17 cellular contexts compared by ENCODE assay signal in the genomic region with DNA sequence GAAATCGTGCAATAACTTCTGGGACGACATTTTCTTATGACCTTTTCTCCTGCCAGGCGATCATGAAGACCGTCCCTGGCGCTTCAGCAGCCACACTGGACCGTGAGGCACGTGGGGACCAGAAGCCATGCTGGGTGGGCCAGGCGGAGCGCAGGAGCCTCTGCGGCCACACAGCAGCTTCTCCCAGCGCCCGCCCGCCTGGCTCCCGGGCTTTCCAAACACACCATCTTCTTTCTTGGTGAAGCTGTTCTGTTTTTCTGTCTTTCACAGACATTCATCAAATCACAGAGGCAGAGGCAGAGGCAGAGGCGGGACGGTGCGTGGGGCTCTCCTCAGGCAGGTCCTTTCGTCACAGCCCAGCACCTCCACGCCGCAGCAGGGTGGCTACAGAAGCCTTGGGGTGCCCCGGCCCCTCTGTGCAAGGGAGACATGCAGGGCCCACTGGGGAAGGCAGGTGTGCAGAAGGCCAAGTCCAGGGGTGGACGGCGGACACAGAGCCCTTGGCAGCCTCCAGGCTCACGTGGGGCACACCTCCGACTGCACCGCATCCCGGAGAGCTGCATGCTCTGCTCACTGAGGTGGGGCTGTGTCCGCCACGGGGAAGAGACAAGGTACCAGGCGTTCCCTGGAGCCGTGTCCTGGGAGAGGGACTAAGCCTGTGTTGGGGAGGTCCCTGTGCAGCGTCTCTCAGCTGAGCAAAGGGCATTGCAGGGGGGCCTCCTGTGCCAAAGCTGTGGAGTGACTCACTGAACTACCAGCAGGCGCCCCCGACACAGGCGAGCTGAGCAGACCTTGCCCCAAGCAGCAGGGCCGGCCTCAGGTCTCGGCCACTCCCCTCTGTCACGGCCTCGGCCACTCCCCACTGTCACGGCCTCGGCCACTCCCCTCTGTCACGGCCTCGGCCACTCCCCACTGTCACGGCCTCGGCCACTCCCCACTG. TPM values are rescaled to one million over a fixed set of nuclear protein-coding genes. Genes with fewer than 3 reads are reported as not detected.
DNase-seq lines count a peak whose midpoint lies in the region; ATAC-seq and TF ChIP-seq lines count a peak whose summit lies in the region.
"Had no signal": no experiment of that assay in that cellular context is flagged by ENCODE, and none has a peak within 500 bp of the region (broad histone marks: within the 10 kb centered on the region; RNA-seq: fewer than 3 reads in every experiment).

No MANE protein-coding gene starts in this region.

- peaks cover 17% of the 10 kb centered on the region for H3K36me3 Mint-ChIP-seq in nephron progenitor cell (ENCODE audit: low read depth)
- H3K36me3 Mint-ChIP-seq: CD4-positive, CD25-positive, alpha-beta regulatory T cell; IgD-negative memory B cell had no signal

- TF ChIP-seq CTCF in 22Rv1 (IDR thresholded peaks at IDR 0.05) (no peak), RWPE2 (IDR thresholded peaks at IDR 0.05; ENCODE audit: poor library complexity, severe bottlenecking) (no peak), nephron progenitor cell (IDR thresholded peaks at IDR 0.05) (no peak)

- CTCF ChIA-PET in HEK293T (lab: Yijun Ruan, JAX), result no interaction called here

- POLR2A ChIA-PET in HEK293T (lab: Yijun Ruan, JAX), result no interaction called here

- DNase-seq in RWPE2 (ENCODE audit: low spot score) (peak; percentile 62), left lobe of liver (ENCODE audit: low spot score) (peak; percentile 74), HEK293T (ENCODE audit: extremely low spot score) (no peak), nephron progenitor cell (no peak)
- DNase-seq: activated CD4-positive, alpha-beta T cell treated with anti-CD3 and anti-CD28 coated beads for 1 hour; activated naive CD4-positive, alpha-beta T cell treated with Interleukin-2 at 50 U/mL for 16 hours; CD4-positive, CD25-positive, alpha-beta regulatory T cell; NCI-H2029; stimulated activated CD4-positive, alpha-beta T cell treated with anti-CD3 and anti-CD28 coated beads, Interleukin-4, amount 100 ng/mL, for 24 hours; stimulated activated CD8-positive, alpha-beta memory T cell treated with anti-CD3 and anti-CD28 coated beads, Interleukin-4, amount 100 ng/mL, for 48 hours; T-helper 17 cell had no signal

- no peak overlapping the region for H3K27ac Mint-ChIP-seq in nephron progenitor cell
- H3K27ac Mint-ChIP-seq: T-helper 17 cell had no signal

- H3K9me3 Mint-ChIP-seq in nephron progenitor cell, result no peaks in the 10 kb centered on the region
- H3K9me3 Mint-ChIP-seq: CD4-positive, CD25-positive, alpha-beta regulatory T cell; IgD-negative memory B cell had no signal

- no peaks in the 10 kb centered on the region for H3K4me1 ChIP-seq in RWPE2 (ENCODE audit: insufficient read depth, poor library complexity, severe bottlenecking)

- H3K4me3 ChIP-seq in RWPE2 (ENCODE audit: severe bottlenecking), result no peak overlapping the region
- H3K4me3 ChIP-seq: ovary, suprapubic skin had no signal

- no peaks in the 10 kb centered on the region for H3K9me3 ChIP-seq in RWPE2 (ENCODE audit: severe bottlenecking)
- H3K9me3 ChIP-seq: ovary, suprapubic skin had no signal

- peaks cover 19% of the 10 kb centered on the region for H3K36me3 ChIP-seq in RWPE2 (ENCODE audit: low read depth)
- H3K36me3 ChIP-seq: ovary had no signal

- no peaks in the 10 kb centered on the region for H3K27me3 Mint-ChIP-seq in nephron progenitor cell (ENCODE audit: low read depth, poor library complexity)
- H3K27me3 Mint-ChIP-seq: CD4-positive, CD25-positive, alpha-beta regulatory T cell; T-helper 17 cell had no signal

- peaks cover 12% of the 10 kb centered on the region for H3K4me1 Mint-ChIP-seq in nephron progenitor cell

- no peak overlapping the region for H3K4me3 Mint-ChIP-seq in nephron progenitor cell

- H3K27me3 ChIP-seq in RWPE2 (ENCODE audit: insufficient read depth, poor library complexity, severe bottlenecking), result no peaks in the 10 kb centered on the region
- H3K27me3 ChIP-seq: ovary, suprapubic skin had no signal

- H3K27ac ChIP-seq in 22Rv1 (peak overlapping the region; percentile 34), RWPE2 (ENCODE audit: poor library complexity, severe bottlenecking) (no peak overlapping the region)
- H3K27ac ChIP-seq: ovary, suprapubic skin had no signal

- ATAC-seq in RWPE2 (ENCODE audit: low read depth) (no peak), left lobe of liver (peak; percentile 54), GM21528 (IDR thresholded peaks at IDR 0.05; ENCODE audit: low FRiP score, unreplicated experiment) (no peak)
- ATAC-seq: T-helper 17 cell had no signal

TF ChIP-seq in HEK293T, 16 proteins besides CTCF, POLR2A, EP300 and RAD21:
- no peak for TF ChIP-seq CTBP1 (IDR thresholded peaks at IDR 0.05; ENCODE audit: borderline replicate concordance)
- no peak for TF ChIP-seq LEF1 (IDR thresholded peaks at IDR 0.05; ENCODE audit: borderline replicate concordance)
- no peak for TF ChIP-seq NFRKB (IDR thresholded peaks at IDR 0.05)
- TF ChIP-seq TARDBP (IDR thresholded peaks at IDR 0.05), result no peak

RNA-seq across cellular contexts. Expression of a gene that starts 2.6 kb away (rescaled TPM):
- total RNA-seq in left lobe of liver, result 0.98 TPM
- total RNA-seq: CD4-positive, CD25-positive, alpha-beta regulatory T cell; mononuclear cell had no signal

RNA-seq across cellular contexts. Expression of a gene that starts 31.1 kb away (rescaled TPM):
- total RNA-seq in left lobe of liver, result 16.3 TPM

RNA-seq across cellular contexts. Expression of a gene that starts 31.6 kb away (rescaled TPM):
- total RNA-seq in left lobe of liver, result 65.4 TPM

RNA-seq across cellular contexts. Expression of a gene that starts 56.9 kb away (rescaled TPM):
- total RNA-seq in left lobe of liver, result 0.58 TPM

Comparison
In these comparisons a context has a peak if more than half of its experiments do, and no peak if none do; other contexts are left out.
1. DNase-seq: peak in RWPE2 (single experiment) and left lobe of liver (single experiment); none in HEK293T (single experiment) and nephron progenitor cell (single experiment).